10 cellular contexts compared by ENCODE assay signal in genomic region chr9:128911529-128912035, GRCh38. TPM values are rescaled to one million over a fixed set of nuclear protein-coding genes. Genes with fewer than 3 reads are reported as not detected.
A peak's percentile ranks its signal among the peaks of the same experiment; 100 is the strongest.
DNase-seq lines count a peak whose midpoint lies in the region; ATAC-seq and TF ChIP-seq lines count a peak whose summit lies in the region.
"Had no signal": no experiment of that assay in that cellular context is flagged by ENCODE, and none has a peak within 500 bp of the region (broad histone marks: within the 10 kb centered on the region; RNA-seq: fewer than 3 reads in every experiment).

No MANE protein-coding gene starts in this region.

- peaks cover 62% of the 10 kb centered on the region for H3K4me1 ChIP-seq in psoas muscle

- H3K27me3 Mint-ChIP-seq in T-helper 17 cell: no peaks in the 10 kb centered on the region

- H3K4me3 Mint-ChIP-seq in T-helper 17 cell: no peak overlapping the region

- peaks cover 0 to 42% of the 10 kb centered on the region in 2 donors for H3K36me3 ChIP-seq in psoas muscle (ENCODE audit: insufficient read depth in 1 of 2, low read depth in 1 of 2)

- H3K9me3 ChIP-seq in T-helper 17 cell (ENCODE audit: control insufficient read depth, low read length, poor library complexity, severe bottlenecking) (no peaks in the 10 kb centered on the region), psoas muscle (no peaks in the 10 kb centered on the region)

- H3K27me3 ChIP-seq in psoas muscle (ENCODE audit: insufficient read depth in 3 of 3, low read length in 2 of 3): no peaks in the 10 kb centered on the region

- ATAC-seq in T-helper 17 cell: no peak
- peak; percentile 59 to 74 (median 73) for ATAC-seq in psoas muscle
- no peak for ATAC-seq in GM19324 (IDR thresholded peaks at IDR 0.05; ENCODE audit: low FRiP score, unreplicated experiment)
- no peak for ATAC-seq in HG03097 (IDR thresholded peaks at IDR 0.05; ENCODE audit: low FRiP score, unreplicated experiment)

- TF ChIP-seq CTCF in psoas muscle (IDR thresholded peaks at IDR 0.05): no peak

- peak overlapping the region; percentile 76 for H3K27ac ChIP-seq in psoas muscle

- WGBS in psoas muscle, 3 donors: 20 to 27% (median 26%) methylated on average over 7 to 8 of the region's 8 CpGs

- peaks cover 12% of the 10 kb centered on the region for H3K36me3 Mint-ChIP-seq in T-helper 17 cell (ENCODE audit: low read depth)

- H3K4me3 ChIP-seq in psoas muscle: peak overlapping the region; percentile 4

- peaks cover 29% of the 10 kb centered on the region for H3K4me1 Mint-ChIP-seq in T-helper 17 cell

- intact Hi-C loops in cardiac septum (cut with DNase I) (no loop called here), psoas muscle (cut with DNase I) (no loop called here)

- peak overlapping the region; percentile 92 for H3K27ac Mint-ChIP-seq in T-helper 17 cell

- peak; percentile 93 for DNase-seq in Daoy (ENCODE audit: low read depth)
- DNase-seq in T-helper 17 cell: no peak
- peak; percentile 89 for DNase-seq in cardiac septum (ENCODE audit: low spot score)
- DNase-seq in psoas muscle: peak; percentile 75 to 88
- no peak for DNase-seq in NCI-H2227 (lab: John Stamatoyannopoulos, UW; ENCODE audit: unreplicated experiment)
- DNase-seq in NCI-H748 treated with DMSO at 0.1 percent for 48 hours (lab: John Stamatoyannopoulos, UW): no peak
- DNase-seq: cortex of kidney, NCI-H1092 had no signal

RNA-seq across cellular contexts. Expression of gene PHYHD1, which starts 9.2 kb away (rescaled TPM):
- not detected in 2 replicates for total RNA-seq in Daoy (2014; rRNA removed; shearing (Covaris generic))
- under 1 TPM in 1 of 2 donors, not detected in 1; 0.45 TPM for total RNA-seq in T-helper 17 cell
- total RNA-seq in cardiac septum: 21.9 TPM
- 10 to 100 TPM; 11.0 to 36.6 (median 29.9) TPM for total RNA-seq in psoas muscle
- polyA plus RNA-seq in psoas muscle: 10 to 100 TPM; 16.7 to 45.0 (median 20.0) TPM

RNA-seq across cellular contexts. Expression of gene LRRC8A, which starts 29.6 kb away (rescaled TPM):
- 35.5 and 36.7 TPM in 2 replicates for total RNA-seq in Daoy (2014; rRNA removed; shearing (Covaris generic))
- total RNA-seq in T-helper 17 cell (10 to 100 TPM; 28.9 to 30.3 TPM), cardiac septum (24.2 TPM), psoas muscle (10 to 100 TPM; 12.2 to 22.4 (median 18.3) TPM)
- 10 to 100 TPM; 11.6 to 71.5 (median 16.4) TPM for polyA plus RNA-seq in psoas muscle

RNA-seq across cellular contexts. Expression of gene KYAT1, which starts 29.8 kb away (rescaled TPM):
- total RNA-seq in Daoy (2014; rRNA removed; shearing (Covaris generic)): 7.1 and 8.9 TPM in 2 replicates
- total RNA-seq in T-helper 17 cell: 1 to 10 TPM; 4.8 to 5.7 TPM
- 9.2 TPM for total RNA-seq in cardiac septum
- total RNA-seq in psoas muscle: 1 to 10 TPM; 6.4 to 8.9 (median 7.1) TPM
- polyA plus RNA-seq in psoas muscle: 10 to 100 TPM in 1 of 3 donors, 1 to 10 TPM in 2; 7.2 to 12.0 (median 7.9) TPM

RNA-seq across cellular contexts. Expression of gene DOLK, which starts 35.8 kb away (rescaled TPM):
- 16.3 and 17.1 TPM in 2 replicates for total RNA-seq in Daoy (2014; rRNA removed; shearing (Covaris generic))
- total RNA-seq in T-helper 17 cell (1 to 10 TPM; 5.1 to 7.4 TPM), cardiac septum (9.8 TPM), psoas muscle (1 to 10 TPM; 4.5 to 9.0 (median 6.5) TPM)
- polyA plus RNA-seq in psoas muscle: 10 to 100 TPM in 2 of 3 donors, 1 to 10 TPM in 1; 6.2 to 14.0 (median 12.2) TPM

RNA-seq across cellular contexts. Expression of gene NUP188, which starts 35.9 kb away (rescaled TPM):
- total RNA-seq in Daoy (2014; rRNA removed; shearing (Covaris generic)): 73.7 and 75.5 TPM in 2 replicates
- total RNA-seq in T-helper 17 cell (10 to 100 TPM; 62.2 to 75.1 TPM), cardiac septum (36.3 TPM), psoas muscle (10 to 100 TPM; 17.2 to 25.9 (median 25.4) TPM)
- 10 to 100 TPM in 2 of 3 donors, 1 to 10 TPM in 1; 9.8 to 28.1 (median 18.6) TPM for polyA plus RNA-seq in psoas muscle

Comparison
In these comparisons a context has a peak if more than half of its experiments do, and no peak if none do; other contexts are left out.
1. DNase-seq: peak in Daoy (single experiment), cardiac septum (single experiment) and psoas muscle (2 of 2); none in T-helper 17 cell (0 of 3), NCI-H2227 (single experiment) and NCI-H748 treated with DMSO at 0.1 percent for 48 hours (single experiment).
2. ATAC-seq: peak in psoas muscle (4 of 4); none in T-helper 17 cell (single experiment), GM19324 (single experiment) and HG03097 (single experiment).
3. RNA of gene PHYHD1, which starts 9.2 kb away (total RNA-seq): 11.0 to 36.6 TPM in psoas muscle and 21.9 TPM in cardiac septum (single experiment); 0.45 TPM in T-helper 17 cell and not detected in Daoy; every median in the first group is over 4 times any median in the second.